16 cellular contexts compared by ENCODE assay signal in genomic region chr12:28973491-28973890, GRCh38.
"Had no signal": no experiment of that assay in that cellular context is flagged by ENCODE, and none has a peak within 500 bp of the region (broad histone marks: within the 10 kb centered on the region; RNA-seq: fewer than 3 reads in every experiment).

No MANE protein-coding gene starts in this region.

- ATAC-seq: gastrocnemius medialis; left lobe of liver; natural killer cell; pancreas; sciatic nerve; stimulated activated naive CD8-positive, alpha-beta T cell treated with anti-CD3 and anti-CD28 coated beads, Interleukin-15, amount 100 ng/mL, for 72 hours had no signal

- DNase-seq: dermis blood vessel endothelial cell; effector memory CD4-positive, alpha-beta T cell; gastrocnemius medialis; head of caudate nucleus; kidney; natural killer cell; pancreas; stimulated activated CD4-positive, alpha-beta T cell treated with anti-CD3 and anti-CD28 coated beads, Interleukin-12 subunit alpha, Interleukin-12 subunit beta, amount 100 ng/mL, for 4 hours; stimulated activated CD4-positive, alpha-beta T cell treated with anti-CD3 and anti-CD28 coated beads, Interleukin-1b, Interleukin-23, amount 100 ng/mL, for 48 hours; stimulated activated CD4-positive, alpha-beta T cell treated with anti-CD3 and anti-CD28 coated beads, Interleukin-4, amount 100 ng/mL, for 1 hour; stimulated activated CD8-positive, alpha-beta memory T cell treated with anti-CD3 and anti-CD28 coated beads, Interleukin-4, amount 100 ng/mL, for 48 hours; stimulated activated naive CD4-positive, alpha-beta T cell; stimulated activated naive CD8-positive, alpha-beta T cell treated with anti-CD3 and anti-CD28 coated beads, Interleukin-15, amount 100 ng/mL, for 72 hours; trophoblast cell had no signal
